Comparison of ENCODE assay signal across 11 cellular contexts in genomic region chr17:18129041-18129502, GRCh38. TPM values are rescaled to one million over a fixed set of nuclear protein-coding genes. Genes with fewer than 3 reads are reported as not detected.
A peak's percentile ranks its signal among the peaks of the same experiment; 100 is the strongest.
DNase-seq lines count a peak whose midpoint lies in the region; ATAC-seq and TF ChIP-seq lines count a peak whose summit lies in the region.
"Had no signal": no experiment of that assay in that cellular context is flagged by ENCODE, and none has a peak within 500 bp of the region (broad histone marks: within the 10 kb centered on the region; RNA-seq: fewer than 3 reads in every experiment).

No MANE protein-coding gene starts in this region.

- H3K4me3 Mint-ChIP-seq in endothelial cell (ENCODE audit: unreplicated experiment), result no peak overlapping the region
- H3K4me3 Mint-ChIP-seq: dendritic cell treated with granulocyte-macrophage colony-stimulating factor and Interleukin-4, amounts not matched to agents 40 ng/mL and 50 ng/mL, for 4 days had no signal

- DNase-seq in DMS 273 (lab: John Stamatoyannopoulos, UW; ENCODE audit: unreplicated experiment) (peak; percentile 83), NCI-H226 (peak; percentile 95), cardiac fibroblast (ENCODE audit: low read depth in 2 of 2) (peak; percentile 34 to 66), mucosa of descending colon (peak in 1 of 3 donors; percentile 45), endothelial cell (ENCODE audit: low spot score) (no peak), CD1c-positive myeloid dendritic cell (ENCODE audit: extremely low spot score) (no peak)
- DNase-seq: activated T-cell treated with anti-CD3 and anti-CD28 coated beads for 4 hours, NCI-H1105 treated with DMSO at 0.1 percent for 48 hours had no signal

- no peaks in the 10 kb centered on the region for H3K9me3 ChIP-seq in mucosa of descending colon

- TF ChIP-seq CTCF in cardiac fibroblast (IDR thresholded peaks at IDR 0.05; ENCODE audit: low read depth, low read length) (no peak), mucosa of descending colon (IDR thresholded peaks at IDR 0.05) (no peak), endothelial cell (IDR thresholded peaks at IDR 0.05; ENCODE audit: unreplicated experiment) (no peak)

- no peaks in the 10 kb centered on the region for H3K36me3 ChIP-seq in mucosa of descending colon (ENCODE audit: low read depth)

- no peaks in the 10 kb centered on the region for H3K9me3 Mint-ChIP-seq in endothelial cell (ENCODE audit: unreplicated experiment)
- H3K9me3 Mint-ChIP-seq: dendritic cell treated with granulocyte-macrophage colony-stimulating factor and Interleukin-4, amounts not matched to agents 40 ng/mL and 50 ng/mL, for 4 days had no signal

- ATAC-seq in mucosa of descending colon (peak; percentile 87), GM21619 (IDR thresholded peaks at IDR 0.05; ENCODE audit: unreplicated experiment) (no peak)
- no peak for ATAC-seq in activated CD4-positive, CD25-positive, alpha-beta regulatory T cell treated with anti-CD3 and anti-CD28 coated beads, Interleukin-2, amount 50 U/mL, for 24 hours

- peaks cover 6% of the 10 kb centered on the region for H3K27me3 Mint-ChIP-seq in endothelial cell (ENCODE audit: unreplicated experiment)

- intact Hi-C loops in mucosa of descending colon (cut with DNase I, micrococcal nuclease), result no loop called here

- H3K4me1 Mint-ChIP-seq in endothelial cell (ENCODE audit: unreplicated experiment), result no peaks in the 10 kb centered on the region

- no peaks in the 10 kb centered on the region for H3K4me1 ChIP-seq in mucosa of descending colon (ENCODE audit: low read depth)

- H3K4me3 ChIP-seq in cardiac fibroblast (replicated peaks in 1 of 2; ENCODE audit: low read depth in 2 of 2, low read length in 2 of 2) (no peak overlapping the region), mucosa of descending colon (no peak overlapping the region)

- H3K36me3 Mint-ChIP-seq in endothelial cell (ENCODE audit: low read depth, unreplicated experiment), result peaks cover 4% of the 10 kb centered on the region

- no peak overlapping the region for H3K27ac Mint-ChIP-seq in endothelial cell (ENCODE audit: unreplicated experiment)
- H3K27ac Mint-ChIP-seq: dendritic cell treated with granulocyte-macrophage colony-stimulating factor and Interleukin-4, amounts not matched to agents 40 ng/mL and 50 ng/mL, for 4 days had no signal

RNA-seq across cellular contexts. Expression of gene MYO15A, which starts 20.5 kb away (rescaled TPM):
- total RNA-seq in mucosa of descending colon, result 1 to 10 TPM in 2 of 3 donors, under 1 TPM in 1; 0.60 to 2.0 (median 1.2) TPM
- 1.6 TPM for total RNA-seq in endothelial cell (ENCODE audit: unreplicated experiment)

RNA-seq across cellular contexts. Expression of gene DRG2, which starts 41.3 kb away (rescaled TPM):
- total RNA-seq in mucosa of descending colon (10 to 100 TPM; 28.9 to 32.8 (median 32.6) TPM), endothelial cell (ENCODE audit: unreplicated experiment) (38.3 TPM)

RNA-seq across cellular contexts. Expression of gene ALKBH5, which starts 54.6 kb away (rescaled TPM):
- total RNA-seq in mucosa of descending colon, result 100 to 1,000 TPM in 1 of 3 donors, 10 to 100 TPM in 2; 70.7 to 151 (median 75.6) TPM
- 55.3 TPM for total RNA-seq in endothelial cell (ENCODE audit: unreplicated experiment)

Comparison
In these comparisons a context has a peak if more than half of its experiments do, and no peak if none do; other contexts are left out.
1. DNase-seq: peak in DMS 273 (single experiment), NCI-H226 (single experiment) and cardiac fibroblast (2 of 2); none in endothelial cell (single experiment) and CD1c-positive myeloid dendritic cell (single experiment).